ENCODE assay signal across 24 cellular contexts in genomic region chr13:76972430-76972829, GRCh38. TPM values are rescaled to one million over a fixed set of nuclear protein-coding genes. Genes with fewer than 3 reads are reported as not detected.
A peak's percentile ranks its signal among the peaks of the same experiment; 100 is the strongest.
DNase-seq lines count a peak whose midpoint lies in the region; ATAC-seq, FAIRE-seq and TF ChIP-seq lines count a peak whose summit lies in the region.
"Had no signal": no experiment of that assay in that cellular context is flagged by ENCODE, and none has a peak within 500 bp of the region (broad histone marks: within the 10 kb centered on the region; RNA-seq: fewer than 3 reads in every experiment).

No MANE protein-coding gene starts in this region.

- peaks cover 4% of the 10 kb centered on the region for H3K4me1 Mint-ChIP-seq in activated T-cell treated with anti-CD3 and anti-CD28 coated beads, Interleukin-2, amount 50 U/mL, for 4 hours (ENCODE audit: low read depth)
- H3K4me1 Mint-ChIP-seq: activated B cell treated with CpG ODN at 0.5 μM for 24 hours, neural progenitor cell had no signal

- no peak overlapping the region for H3K4me3 Mint-ChIP-seq in activated T-cell treated with anti-CD3 and anti-CD28 coated beads, Interleukin-2, amount 50 U/mL, for 4 hours
- H3K4me3 Mint-ChIP-seq: activated B cell treated with CpG ODN at 0.5 μM for 24 hours; activated CD8-positive, alpha-beta T cell treated with anti-CD3 and anti-CD28 coated beads for 36 hours; CD8-positive, alpha-beta T cell; neural progenitor cell had no signal

- CTCF ChIA-PET in HepG2 (lab: Yijun Ruan, JAX; ENCODE audit: low intra/inter-chr PET ratio, low total read pairs) = no interaction called here

- no TSS peak for BruUV-seq in HepG2 (replicated peaks; lab: Mats Ljungman, UMichigan)

- H3K9ac ChIP-seq in HepG2 (ENCODE audit: insufficient read depth, low read depth, low read length) = no peak overlapping the region
- H3K9ac ChIP-seq: neural progenitor cell had no signal

- TF ChIP-seq POLR2A in HepG2 (IDR thresholded peaks at IDR 0.05; ENCODE audit: insufficient read depth in 1 of 2, low read depth in 2 of 2, low read length in 2 of 2) (no peak), testis (IDR thresholded peaks at IDR 0.05) (no peak)

- no peak overlapping the region for H3K4me2 ChIP-seq in HepG2 (ENCODE audit: low read depth, low read length)
- H3K4me2 ChIP-seq: neural progenitor cell, smooth muscle cell had no signal

- in situ Hi-C loops in astrocyte of the cerebellum (cut with HindIII; ENCODE audit: low sequenced_read_pairs) = no loop called here
- in situ Hi-C loops in HepG2 (cut with HindIII; ENCODE audit: extremely low pct_ligation_motif_present, low pct_unique_long_range_greater_than_20kb) = no loop called here

- intact Hi-C loops in HepG2 (cut with micrococcal nuclease; ENCODE audit: unreplicated experiment) (no loop called here), testis (cut with DNase I; ENCODE audit: low total_unique reads) (no loop called here)

- peak; percentile 61; the same call in 2 of the 3 replicates for ATAC-seq in HepG2
- no peak for ATAC-seq in activated T-cell treated with anti-CD3 and anti-CD28 coated beads, Interleukin-2, amount 50 U/mL, for 4 hours
- ATAC-seq in HG03442 (IDR thresholded peaks at IDR 0.05; ENCODE audit: unreplicated experiment) = no peak
- ATAC-seq: activated CD8-positive, alpha-beta T cell treated with anti-CD3 and anti-CD28 coated beads for 36 hours; CD8-positive, alpha-beta T cell had no signal

- no peaks in the 10 kb centered on the region for H3K9me3 ChIP-seq in HepG2 (ENCODE audit: low read length)
- no peaks in the 10 kb centered on the region for H3K9me3 ChIP-seq in testis
- H3K9me3 ChIP-seq: thoracic aorta had no signal

- TF ChIP-seq RAD21 in HepG2 (CRISPR knock-in tag; IDR thresholded peaks at IDR 0.05) = no peak

- TF ChIP-seq CTCF in astrocyte of the cerebellum (IDR thresholded peaks at IDR 0.05; ENCODE audit: low read depth, low read length, missing control alignments) = no peak
- TF ChIP-seq CTCF in HepG2 (CRISPR knock-in tag; IDR thresholded peaks at IDR 0.05) = no peak
- no peak for TF ChIP-seq CTCF in testis (IDR thresholded peaks at IDR 0.05)

- peak; percentile 76 for DNase-seq in NCI-H146 (lab: John Stamatoyannopoulos, UW)
- peak; percentile 18 for DNase-seq in astrocyte of the cerebellum (ENCODE audit: low read depth)
- no peak for DNase-seq in HepG2 (ENCODE audit: low spot score)
- DNase-seq in testis = peak; percentile 64
- no peak for DNase-seq in activated T-cell treated with anti-CD3 and anti-CD28 coated beads, Interleukin-2, amount 50 U/mL, for 4 hours
- DNase-seq in NCI-H1436 (lab: John Stamatoyannopoulos, UW) = no peak
- DNase-seq: activated B cell treated with CpG ODN at 0.5 μM for 24 hours; activated CD8-positive, alpha-beta T cell treated with anti-CD3 and anti-CD28 coated beads for 36 hours; activated gamma-delta T cell treated with Interleukin-2 at 50 U/mL for 16 hours; CD8-positive, alpha-beta T cell; cortex of kidney; glutamatergic neuron; NCI-H1436 treated with DMSO at 0.1 percent for 48 hours; NCI-H2171 treated with DMSO at 0.1 percent for 48 hours; NCI-H748 treated with DMSO at 0.1 percent for 48 hours; stimulated activated CD4-positive, alpha-beta T cell treated with anti-CD3 and anti-CD28 coated beads, Interleukin-4, amount 100 ng/mL, for 1 hour; stimulated activated naive CD4-positive, alpha-beta T cell had no signal

- H3K27me3 Mint-ChIP-seq in activated T-cell treated with anti-CD3 and anti-CD28 coated beads, Interleukin-2, amount 50 U/mL, for 4 hours (ENCODE audit: low read depth) = peaks cover 44% of the 10 kb centered on the region

- H3K27ac ChIP-seq in HepG2 (ENCODE audit: extremely low read length, insufficient read depth, low read length) (no peak overlapping the region), testis (no peak overlapping the region)
- H3K27ac ChIP-seq: neural progenitor cell, thoracic aorta had no signal

- H3K9me3 Mint-ChIP-seq in activated T-cell treated with anti-CD3 and anti-CD28 coated beads, Interleukin-2, amount 50 U/mL, for 4 hours = no peaks in the 10 kb centered on the region
- H3K9me3 Mint-ChIP-seq: activated B cell treated with CpG ODN at 0.5 μM for 24 hours; activated CD8-positive, alpha-beta T cell treated with anti-CD3 and anti-CD28 coated beads for 36 hours; CD8-positive, alpha-beta T cell; neural progenitor cell had no signal

- no peaks in the 10 kb centered on the region for H3K79me2 ChIP-seq in HepG2 (ENCODE audit: insufficient read depth, low read length)

- TF ChIP-seq EP300 in HepG2 (IDR thresholded peaks at IDR 0.05; ENCODE audit: low read depth in 2 of 2, low read length in 2 of 2) = no peak
- no peak for TF ChIP-seq EP300 in HepG2 (CRISPR knock-in tag; IDR thresholded peaks at IDR 0.05; ENCODE audit: borderline replicate concordance)

- no peak overlapping the region for H3K4me3 ChIP-seq in astrocyte of the cerebellum (ENCODE audit: low read depth, low read length)
- H3K4me3 ChIP-seq in HepG2 (replicated peaks in 1 of 3; ENCODE audit: insufficient read depth in 1 of 3, low read depth in 2 of 3, low read length in 3 of 3) = no peak overlapping the region
- no peak overlapping the region for H3K4me3 ChIP-seq in testis
- H3K4me3 ChIP-seq: neural progenitor cell, smooth muscle cell, thoracic aorta had no signal

- H3K4me1 ChIP-seq in HepG2 (ENCODE audit: insufficient read depth, low read length) (no peaks in the 10 kb centered on the region), testis (no peaks in the 10 kb centered on the region)
- H3K4me1 ChIP-seq: neural progenitor cell had no signal

- WGBS in HepG2 (ENCODE audit: low lambda C conversion rate) = 15% methylated on average over 10 of the region's 10 CpGs
- WGBS in testis, 2 donors = 26 to 42% methylated on average over 10 of the region's 10 CpGs

- H4K20me1 ChIP-seq in HepG2 (ENCODE audit: insufficient read depth, low read length) = no peaks in the 10 kb centered on the region

- no peak for FAIRE-seq in HepG2 (lab: Jason Lieb, UNC)
- FAIRE-seq: H54 had no signal

- H2AFZ ChIP-seq in HepG2 (ENCODE audit: low read length) = no peak overlapping the region
- H2AFZ ChIP-seq: neural progenitor cell had no signal

- POLR2A ChIA-PET in HepG2 (lab: Yijun Ruan, JAX) = no interaction called here

- H3K27me3 ChIP-seq in HepG2 (ENCODE audit: control insufficient read depth in 1 of 2, insufficient read depth in 2 of 2, low read length in 2 of 2) = peaks cover 0 to 26% of the 10 kb centered on the region in 2 experiments; a peak in 1 of 5 replicates
- no peaks in the 10 kb centered on the region for H3K27me3 ChIP-seq in testis
- H3K27me3 ChIP-seq: neural progenitor cell had no signal

- no peaks in the 10 kb centered on the region for H3K36me3 ChIP-seq in HepG2 (replicated peaks in 1 of 2; ENCODE audit: control insufficient read depth in 1 of 2, insufficient read depth in 2 of 2, low read length in 2 of 2)
- no peaks in the 10 kb centered on the region for H3K36me3 ChIP-seq in testis (ENCODE audit: low read depth, missing control alignments)
- H3K36me3 ChIP-seq: neural progenitor cell, thoracic aorta had no signal

- no peaks in the 10 kb centered on the region for H3K36me3 Mint-ChIP-seq in activated T-cell treated with anti-CD3 and anti-CD28 coated beads, Interleukin-2, amount 50 U/mL, for 4 hours (ENCODE audit: insufficient read depth)
- H3K36me3 Mint-ChIP-seq: CD8-positive, alpha-beta T cell; neural progenitor cell had no signal

RNA-seq across cellular contexts. Expression of gene CLN5, which starts 19.5 kb away (rescaled TPM):
- total RNA-seq in HepG2 (2016; rRNA removed; fragmentation: Illumina TruSeq; extraction: Trizol) = 6.7 and 13.7 TPM in 2 replicates
- total RNA-seq in HepG2 (2016; cell fraction: cytosol; rRNA removed; fragmentation: Illumina TruSeq; extraction: Trizol; ENCODE audit: low read depth) = 1.8 and 2.2 TPM in 2 replicates
- total RNA-seq in HepG2 (2016; cell fraction: insoluble cytoplasmic fraction; rRNA removed; fragmentation: Illumina TruSeq; extraction: Trizol) = 8.0 and 12.5 TPM in 2 replicates
- 3.0 and 3.5 TPM in 2 replicates for total RNA-seq in HepG2 (2016; cell fraction: membrane; rRNA removed; fragmentation: Illumina TruSeq; extraction: Trizol)
- total RNA-seq in HepG2 (2016; cell fraction: nucleus; rRNA removed; fragmentation: Illumina TruSeq; extraction: Trizol) = 18.3 and 18.9 TPM in 2 replicates
- polyA plus RNA-seq in HepG2 (2011; rRNA removed) = 10.0 and 10.1 TPM in 2 replicates
- polyA plus RNA-seq in HepG2 (2011; cell fraction: cytosol; rRNA removed) = 5.0 and 7.4 TPM in 2 replicates
- 10.6 and 11.1 TPM in 2 replicates for polyA plus RNA-seq in HepG2 (2011; cell fraction: nucleus; rRNA removed)
- 10.4 and 11.3 TPM in 2 replicates for polyA plus RNA-seq in HepG2 (2012)
- polyA plus RNA-seq in HepG2 (2016; cell fraction: cytosol; fragmentation: Illumina TruSeq; extraction: Trizol; ENCODE audit: low read depth) = 0.95 and 1.3 TPM in 2 replicates
- 6.2 and 8.3 TPM in 2 replicates for polyA plus RNA-seq in HepG2 (2016; cell fraction: insoluble cytoplasmic fraction; fragmentation: Illumina TruSeq; extraction: Trizol; ENCODE audit: low read depth)
- 2.4 TPM in 2 replicates for polyA plus RNA-seq in HepG2 (2016; cell fraction: membrane; fragmentation: Illumina TruSeq; extraction: Trizol; ENCODE audit: low read depth)
- polyA plus RNA-seq in HepG2 (2016; cell fraction: nucleus; fragmentation: Illumina TruSeq; extraction: Trizol; ENCODE audit: insufficient read depth, low read depth) = 21.3 and 21.9 TPM in 2 replicates
- 4.3 and 5.8 TPM in 2 replicates for polyA minus RNA-seq in HepG2 (2011; rRNA and poly(A)+ RNA removed; ENCODE audit: low replicate concordance)
- polyA minus RNA-seq in HepG2 (2011; cell fraction: cytosol; rRNA and poly(A)+ RNA removed) = 4.4 and 5.8 TPM in 2 replicates
- polyA minus RNA-seq in HepG2 (2011; cell fraction: nucleus; rRNA and poly(A)+ RNA removed) = 26.1 and 29.2 TPM in 2 replicates
- 10 to 100 TPM; 28.1 to 39.2 TPM for total RNA-seq in testis
- 30.5 TPM for polyA plus RNA-seq in testis (ENCODE audit: insufficient read depth, low read depth, low replicate concordance)
- total RNA-seq in activated T-cell treated with anti-CD3 and anti-CD28 coated beads, Interleukin-2, amount 50 U/mL, for 4 hours = 10 to 100 TPM; 14.7 to 18.7 (median 17.1) TPM

RNA-seq across cellular contexts. Expression of gene ACOD1, which starts 24.1 kb away (rescaled TPM):
- not detected in 2 replicates for total RNA-seq in HepG2 (2016; rRNA removed; fragmentation: Illumina TruSeq; extraction: Trizol)
- total RNA-seq in HepG2 (2016; cell fraction: cytosol; rRNA removed; fragmentation: Illumina TruSeq; extraction: Trizol; ENCODE audit: low read depth) = not detected in 2 replicates
- not detected in 2 replicates for total RNA-seq in HepG2 (2016; cell fraction: insoluble cytoplasmic fraction; rRNA removed; fragmentation: Illumina TruSeq; extraction: Trizol)
- total RNA-seq in HepG2 (2016; cell fraction: membrane; rRNA removed; fragmentation: Illumina TruSeq; extraction: Trizol) = not detected in 2 replicates
- total RNA-seq in HepG2 (2016; cell fraction: nucleus; rRNA removed; fragmentation: Illumina TruSeq; extraction: Trizol) = not detected in 2 replicates
- not detected in 2 replicates for polyA plus RNA-seq in HepG2 (2011; rRNA removed)
- not detected in 2 replicates for polyA plus RNA-seq in HepG2 (2011; cell fraction: cytosol; rRNA removed)
- not detected in 2 replicates for polyA plus RNA-seq in HepG2 (2011; cell fraction: nucleus; rRNA removed)
- not detected in 2 replicates for polyA plus RNA-seq in HepG2 (2012)
- not detected in 2 replicates for polyA plus RNA-seq in HepG2 (2016; cell fraction: cytosol; fragmentation: Illumina TruSeq; extraction: Trizol; ENCODE audit: low read depth)
- not detected in 2 replicates for polyA plus RNA-seq in HepG2 (2016; cell fraction: insoluble cytoplasmic fraction; fragmentation: Illumina TruSeq; extraction: Trizol; ENCODE audit: low read depth)
- polyA plus RNA-seq in HepG2 (2016; cell fraction: membrane; fragmentation: Illumina TruSeq; extraction: Trizol; ENCODE audit: low read depth) = not detected in 2 replicates
- not detected in 2 replicates for polyA plus RNA-seq in HepG2 (2016; cell fraction: nucleus; fragmentation: Illumina TruSeq; extraction: Trizol; ENCODE audit: insufficient read depth, low read depth)
- polyA minus RNA-seq in HepG2 (2011; rRNA and poly(A)+ RNA removed; ENCODE audit: low replicate concordance) = not detected in 2 replicates
- not detected in 2 replicates for polyA minus RNA-seq in HepG2 (2011; cell fraction: cytosol; rRNA and poly(A)+ RNA removed)
- not detected in 2 replicates for polyA minus RNA-seq in HepG2 (2011; cell fraction: nucleus; rRNA and poly(A)+ RNA removed)
- total RNA-seq in testis = under 1 TPM in 1 of 2 donors, not detected in 1; 0.12 TPM
- polyA plus RNA-seq in testis (ENCODE audit: insufficient read depth, low read depth, low replicate concordance) = not detected
- total RNA-seq in activated T-cell treated with anti-CD3 and anti-CD28 coated beads, Interleukin-2, amount 50 U/mL, for 4 hours = not detected
- total RNA-seq: activated B cell treated with CpG ODN at 0.5 μM for 24 hours; activated CD8-positive, alpha-beta T cell treated with anti-CD3 and anti-CD28 coated beads for 36 hours; CD8-positive, alpha-beta T cell; Daoy; OCI-LY7; smooth muscle cell; thoracic aorta had no signal
- polyA plus RNA-seq: smooth muscle cell had no signal

RNA-seq across cellular contexts. Expression of gene FBXL3, which starts 54.5 kb away (rescaled TPM):
- 18.5 and 22.6 TPM in 2 replicates for total RNA-seq in HepG2 (2016; rRNA removed; fragmentation: Illumina TruSeq; extraction: Trizol)
- 2.3 and 2.6 TPM in 2 replicates for total RNA-seq in HepG2 (2016; cell fraction: cytosol; rRNA removed; fragmentation: Illumina TruSeq; extraction: Trizol; ENCODE audit: low read depth)
- total RNA-seq in HepG2 (2016; cell fraction: insoluble cytoplasmic fraction; rRNA removed; fragmentation: Illumina TruSeq; extraction: Trizol) = 18.5 and 23.2 TPM in 2 replicates
- total RNA-seq in HepG2 (2016; cell fraction: membrane; rRNA removed; fragmentation: Illumina TruSeq; extraction: Trizol) = 7.6 and 9.0 TPM in 2 replicates
- 20.3 and 21.3 TPM in 2 replicates for total RNA-seq in HepG2 (2016; cell fraction: nucleus; rRNA removed; fragmentation: Illumina TruSeq; extraction: Trizol)
- 10.6 and 11.5 TPM in 2 replicates for polyA plus RNA-seq in HepG2 (2011; rRNA removed)
- polyA plus RNA-seq in HepG2 (2011; cell fraction: cytosol; rRNA removed) = 6.0 and 9.2 TPM in 2 replicates
- 7.8 and 8.4 TPM in 2 replicates for polyA plus RNA-seq in HepG2 (2011; cell fraction: nucleus; rRNA removed)
- polyA plus RNA-seq in HepG2 (2012) = 13.9 and 14.9 TPM in 2 replicates
- polyA plus RNA-seq in HepG2 (2016; cell fraction: cytosol; fragmentation: Illumina TruSeq; extraction: Trizol; ENCODE audit: low read depth) = 0.85 and 1.0 TPM in 2 replicates
- polyA plus RNA-seq in HepG2 (2016; cell fraction: insoluble cytoplasmic fraction; fragmentation: Illumina TruSeq; extraction: Trizol; ENCODE audit: low read depth) = 18.4 and 20.6 TPM in 2 replicates
- polyA plus RNA-seq in HepG2 (2016; cell fraction: membrane; fragmentation: Illumina TruSeq; extraction: Trizol; ENCODE audit: low read depth) = 4.1 and 4.8 TPM in 2 replicates
- 15.3 and 17.3 TPM in 2 replicates for polyA plus RNA-seq in HepG2 (2016; cell fraction: nucleus; fragmentation: Illumina TruSeq; extraction: Trizol; ENCODE audit: insufficient read depth, low read depth)
- 12.2 and 30.0 TPM in 2 replicates for polyA minus RNA-seq in HepG2 (2011; rRNA and poly(A)+ RNA removed; ENCODE audit: low replicate concordance)
- 14.8 and 21.8 TPM in 2 replicates for polyA minus RNA-seq in HepG2 (2011; cell fraction: cytosol; rRNA and poly(A)+ RNA removed)
- polyA minus RNA-seq in HepG2 (2011; cell fraction: nucleus; rRNA and poly(A)+ RNA removed) = 49.8 and 50.1 TPM in 2 replicates
- 100 to 1,000 TPM in 1 of 2 donors, 10 to 100 TPM in 1; 84.0 to 111 TPM for total RNA-seq in testis
- polyA plus RNA-seq in testis (ENCODE audit: insufficient read depth, low read depth, low replicate concordance) = 51.0 TPM
- total RNA-seq in activated T-cell treated with anti-CD3 and anti-CD28 coated beads, Interleukin-2, amount 50 U/mL, for 4 hours = 10 to 100 TPM; 35.9 to 40.9 (median 38.5) TPM

Comparison
In these comparisons a context has a peak if more than half of its experiments do, and no peak if none do; other contexts are left out.
1. DNase-seq: peak in NCI-H146 (single experiment), astrocyte of the cerebellum (single experiment) and testis (single experiment); none in HepG2 (single experiment), activated T-cell treated with anti-CD3 and anti-CD28 coated beads, Interleukin-2, amount 50 U/mL, for 4 hours (single experiment) and NCI-H1436 (single experiment).